ENCODE assay signal across 16 cellular contexts in genomic region chr1:172024516-172024915, GRCh38.
"Had no signal": no experiment of that assay in that cellular context is flagged by ENCODE, and none has a peak within 500 bp of the region (broad histone marks: within the 10 kb centered on the region; RNA-seq: fewer than 3 reads in every experiment).

No MANE protein-coding gene starts in this region.

- H3K36me3 ChIP-seq: colonic mucosa, heart left ventricle, ovary, tibial artery had no signal

- H3K9me3 Mint-ChIP-seq: activated T-cell treated with anti-CD3 and anti-CD28 coated beads, Interleukin-2, amount 50 U/mL, for 4 hours had no signal

- H3K27ac Mint-ChIP-seq: activated CD4-positive, alpha-beta memory T cell treated with anti-CD3 and anti-CD28 coated beads, Interleukin-2, amount 10 ng/mL, durations not matched to agents 7 days and 5 days; activated CD4-positive, alpha-beta T cell treated with anti-CD3 and anti-CD28 coated beads for 36 hours; stimulated activated naive B cell treated with anti-CD40 and anti-IgM and Interleukin-4, amounts not matched to agents 10 μg/mL and 1 μg/mL and 100 μg/mL, for 72 hours had no signal

- H3K4me3 ChIP-seq: colonic mucosa, heart left ventricle, ovary, tibial artery had no signal

- H3K27ac ChIP-seq: colonic mucosa, heart left ventricle, ovary, tibial artery, VCaP had no signal

- H3K9me3 ChIP-seq: colonic mucosa, heart left ventricle, ovary, tibial artery had no signal

- H3K4me1 Mint-ChIP-seq: activated CD4-positive, alpha-beta memory T cell treated with anti-CD3 and anti-CD28 coated beads, Interleukin-2, amount 10 ng/mL, durations not matched to agents 7 days and 5 days; activated CD4-positive, alpha-beta T cell treated with anti-CD3 and anti-CD28 coated beads for 36 hours; stimulated activated naive B cell treated with anti-CD40 and anti-IgM and Interleukin-4, amounts not matched to agents 10 μg/mL and 1 μg/mL and 100 μg/mL, for 72 hours had no signal

- H3K4me3 Mint-ChIP-seq: activated CD4-positive, alpha-beta memory T cell treated with anti-CD3 and anti-CD28 coated beads, Interleukin-2, amount 10 ng/mL, durations not matched to agents 7 days and 5 days; activated CD4-positive, alpha-beta T cell treated with anti-CD3 and anti-CD28 coated beads for 36 hours; activated T-cell treated with anti-CD3 and anti-CD28 coated beads, Interleukin-2, amount 50 U/mL, for 4 hours; neural crest cell; stimulated activated naive B cell treated with anti-CD40 and anti-IgM and Interleukin-4, amounts not matched to agents 10 μg/mL and 1 μg/mL and 100 μg/mL, for 72 hours had no signal

- H3K27me3 ChIP-seq: colonic mucosa, heart left ventricle, ovary, tibial artery had no signal

- DNase-seq: activated CD4-positive, alpha-beta memory T cell treated with anti-CD3 and anti-CD28 coated beads, Interleukin-2, amount 10 ng/mL, durations not matched to agents 7 days and 5 days; activated CD4-positive, alpha-beta T cell treated with anti-CD3 and anti-CD28 coated beads for 36 hours; activated effector memory CD4-positive, alpha-beta T cell treated with Interleukin-2 at 50 U/mL for 16 hours; activated naive CD4-positive, alpha-beta T cell treated with anti-CD3 and anti-CD28 coated beads, Interleukin-2, amount 50 U/mL, for 16 hours; activated T-cell treated with anti-CD3 and anti-CD28 coated beads, Interleukin-2, amount 50 U/mL, for 4 hours; central memory CD4-positive, alpha-beta T cell; colonic mucosa; left cardiac atrium; ovary; stimulated activated CD4-positive, alpha-beta T cell treated with anti-CD3 and anti-CD28 coated beads, Interleukin-2, amount 100 ng/mL, for 48 hours; stimulated activated naive B cell treated with anti-CD40 and anti-IgM and Interleukin-4, amounts not matched to agents 10 μg/mL and 1 μg/mL and 100 μg/mL, for 72 hours; tibial artery had no signal

- ATAC-seq: activated CD4-positive, alpha-beta T cell treated with anti-CD3 and anti-CD28 coated beads for 36 hours; activated T-cell treated with anti-CD3 and anti-CD28 coated beads, Interleukin-2, amount 50 U/mL, for 4 hours; heart left ventricle; left cardiac atrium; SK-N-SH treated with all-trans-retinoic acid at 6 μM for 48 hours; stimulated activated naive B cell treated with anti-CD40 and anti-IgM and Interleukin-4, amounts not matched to agents 10 μg/mL and 1 μg/mL and 100 μg/mL, for 72 hours had no signal

- H3K4me1 ChIP-seq: colonic mucosa, heart left ventricle, tibial artery had no signal
